In the genomic region with DNA sequence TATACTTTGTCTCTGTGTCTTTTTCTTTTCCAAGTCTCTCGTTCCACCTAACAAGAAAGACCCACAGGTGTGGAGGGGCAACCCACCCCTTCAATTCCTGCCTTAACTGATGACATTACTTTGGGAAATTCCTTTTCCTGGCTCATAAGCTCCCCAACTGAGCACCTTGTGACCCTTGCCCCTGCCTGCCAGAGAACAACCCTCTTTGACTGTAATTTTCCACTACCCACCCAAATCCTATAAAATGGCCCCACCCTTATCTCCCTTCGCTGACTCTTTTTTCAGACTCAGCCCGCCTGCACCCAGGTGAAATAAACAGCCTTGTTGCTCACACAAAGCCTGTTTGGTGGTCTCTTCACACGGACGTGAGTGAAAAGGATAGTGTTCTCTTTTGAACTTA, we compare ENCODE assay signal across 10 cellular contexts. TPM values are rescaled to one million over a fixed set of nuclear protein-coding genes. Genes with fewer than 3 reads are reported as not detected.
"Had no signal": no experiment of that assay in that cellular context is flagged by ENCODE, and none has a peak within 500 bp of the region (broad histone marks: within the 10 kb centered on the region; RNA-seq: fewer than 3 reads in every experiment).

No MANE protein-coding gene starts in this region.

RNA-seq across cellular contexts. Expression of a gene that starts 15.2 kb away (rescaled TPM):
- total RNA-seq: activated CD4-positive, alpha-beta memory T cell treated with anti-CD3 and anti-CD28 coated beads, Interleukin-2, amount 10 ng/mL, durations not matched to agents 7 days and 5 days; activated CD4-positive, alpha-beta T cell treated with anti-CD3 and anti-CD28 coated beads, Interleukin-2, amount 10 ng/mL, durations not matched to agents 7 days and 5 days; activated CD8-positive, alpha-beta T cell treated with anti-CD3 and anti-CD28 coated beads, Interleukin-2, amount 10 ng/mL, durations not matched to agents 7 days and 5 days; activated naive CD8-positive, alpha-beta T cell treated with anti-CD3 and anti-CD28 coated beads, Interleukin-2, amount 10 ng/mL, durations not matched to agents 7 days and 5 days; ascending aorta; cardiac muscle cell had no signal
- polyA plus RNA-seq: cardiac muscle cell had no signal

RNA-seq across cellular contexts. Expression of a gene that starts 55.2 kb away (rescaled TPM):
- total RNA-seq: activated CD4-positive, alpha-beta memory T cell treated with anti-CD3 and anti-CD28 coated beads, Interleukin-2, amount 10 ng/mL, durations not matched to agents 7 days and 5 days; activated CD4-positive, alpha-beta T cell treated with anti-CD3 and anti-CD28 coated beads for 36 hours; activated CD4-positive, alpha-beta T cell treated with anti-CD3 and anti-CD28 coated beads, Interleukin-2, amount 10 ng/mL, durations not matched to agents 7 days and 5 days; activated CD8-positive, alpha-beta memory T cell treated with anti-CD3 and anti-CD28 coated beads, Interleukin-2, amount 10 ng/mL, durations not matched to agents 7 days and 5 days; activated CD8-positive, alpha-beta T cell treated with anti-CD3 and anti-CD28 coated beads, Interleukin-2, amount 10 ng/mL, durations not matched to agents 7 days and 5 days; activated naive CD8-positive, alpha-beta T cell treated with anti-CD3 and anti-CD28 coated beads, Interleukin-2, amount 10 ng/mL, durations not matched to agents 7 days and 5 days; activated T-helper 2 cell treated with anti-CD3 and anti-CD28 coated beads, Interferon-gamma antibody, Interleukin-2, Interleukin-4, amounts not matched to agents 10 μg/mL and 5 μg/mL and 100 μg/mL, durations not matched to agents 14 hours and 24 hours and 36 hours; ascending aorta; bronchial epithelial cell had no signal
